Comparison of ENCODE assay signal across 24 cellular contexts in the genomic region with DNA sequence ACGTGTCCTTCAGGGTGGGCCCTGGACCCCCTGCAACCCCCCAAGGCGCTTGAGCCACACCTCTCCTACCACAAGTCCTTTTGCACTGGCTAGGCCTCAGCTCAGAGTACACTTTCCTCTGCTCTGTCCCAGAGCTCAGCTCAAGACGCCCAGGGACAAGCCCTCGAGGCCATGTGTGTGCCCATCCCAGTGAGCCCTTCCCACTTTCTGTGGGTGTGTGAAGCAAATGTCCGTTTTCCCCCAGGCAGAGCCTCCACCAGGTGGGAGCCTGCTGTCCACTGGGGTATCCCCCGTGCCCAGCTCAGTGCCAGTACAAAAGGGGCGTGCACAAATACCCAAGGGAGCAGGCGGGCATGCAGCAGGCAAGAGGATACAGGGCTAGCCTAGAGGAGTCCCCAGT.
"Had no signal": no experiment of that assay in that cellular context is flagged by ENCODE, and none has a peak within 500 bp of the region (broad histone marks: within the 10 kb centered on the region; RNA-seq: fewer than 3 reads in every experiment).

No MANE protein-coding gene starts in this region.

- ATAC-seq: heart right ventricle; left ventricle myocardium superior; lower lobe of right lung; stimulated activated memory B cell treated with anti-CD40 and anti-IgM and Interleukin-4, amounts not matched to agents 10 μg/mL and 1 μg/mL and 100 μg/mL, for 72 hours; stimulated activated naive CD8-positive, alpha-beta T cell treated with anti-CD3 and anti-CD28 coated beads, Interleukin-15, Interleukin-2, amounts not matched to agents 100 U/mL and 50 U/mL, for 24 hours had no signal

- H3K27me3 ChIP-seq: esophagus muscularis mucosa, heart right ventricle, right atrium auricular region, sigmoid colon, spleen, testis, tibial artery had no signal

- H3K27me3 Mint-ChIP-seq: type B pancreatic cell had no signal

- H3K4me1 Mint-ChIP-seq: stimulated activated memory B cell treated with anti-CD40 and anti-IgM and Interleukin-4, amounts not matched to agents 10 μg/mL and 1 μg/mL and 100 μg/mL, for 72 hours had no signal

- H3K4me3 ChIP-seq: coronary artery, esophagus muscularis mucosa, heart right ventricle, lower lobe of right lung, prostate gland, right atrium auricular region, sigmoid colon, spleen, testis, tibial artery had no signal

- H3K36me3 Mint-ChIP-seq: stimulated activated memory B cell treated with anti-CD40 and anti-IgM and Interleukin-4, amounts not matched to agents 10 μg/mL and 1 μg/mL and 100 μg/mL, for 72 hours had no signal

- H3K27ac ChIP-seq: coronary artery, esophagus muscularis mucosa, heart right ventricle, prostate gland, right atrium auricular region, sigmoid colon, spleen, testis, tibial artery had no signal

- H3K9me3 ChIP-seq: esophagus muscularis mucosa, heart right ventricle, lower lobe of right lung, prostate gland, right atrium auricular region, sigmoid colon, spleen, testis, tibial artery had no signal

- H3K36me3 ChIP-seq: prostate gland had no signal

- H3K4me3 Mint-ChIP-seq: nephron; stimulated activated memory B cell treated with anti-CD40 and anti-IgM and Interleukin-4, amounts not matched to agents 10 μg/mL and 1 μg/mL and 100 μg/mL, for 72 hours; type B pancreatic cell had no signal

- DNase-seq: central memory CD4-positive, alpha-beta T cell; dermis blood vessel endothelial cell; effector memory CD4-positive, alpha-beta T cell; foreskin melanocyte; glutamatergic neuron; heart right ventricle; hippocampal formation; left ventricle myocardium superior; occipital lobe; sigmoid colon; spleen; stimulated activated CD4-positive, alpha-beta T cell treated with anti-CD3 and anti-CD28 coated beads, Interleukin-4, amount 100 ng/mL, for 4 hours; stimulated activated naive CD8-positive, alpha-beta T cell treated with anti-CD3 and anti-CD28 coated beads, Interleukin-15, Interleukin-2, amounts not matched to agents 100 U/mL and 50 U/mL, for 24 hours; substantia nigra; testis had no signal

- H3K9me3 Mint-ChIP-seq: nephron; stimulated activated memory B cell treated with anti-CD40 and anti-IgM and Interleukin-4, amounts not matched to agents 10 μg/mL and 1 μg/mL and 100 μg/mL, for 72 hours; type B pancreatic cell had no signal

- H3K27ac Mint-ChIP-seq: stimulated activated memory B cell treated with anti-CD40 and anti-IgM and Interleukin-4, amounts not matched to agents 10 μg/mL and 1 μg/mL and 100 μg/mL, for 72 hours; type B pancreatic cell had no signal

- H3K4me1 ChIP-seq: prostate gland, tibial artery had no signal
